ENCODE assay signal across 8 cellular contexts in genomic region chr3:186849392-186849975, GRCh38. TPM values are rescaled to one million over a fixed set of nuclear protein-coding genes. Genes with fewer than 3 reads are reported as not detected.
DNase-seq lines count a peak whose midpoint lies in the region; ATAC-seq, FAIRE-seq and TF ChIP-seq lines count a peak whose summit lies in the region.

No MANE protein-coding gene starts in this region.

- intact Hi-C loops in left cardiac atrium (cut with DNase I), result loop anchor here in 1 of 2 donors (2.0 kb wide), 1 partner anchor 317 kb away; no protein-coding TSS in a partner anchor

- peak; percentile 48 for DNase-seq in D341Med (ENCODE audit: low spot score)
- DNase-seq in GM19239 (ENCODE audit: insufficient read length, low spot score), result peak; percentile 35
- no peak for DNase-seq in LNCaP clone FGC (ENCODE audit: low read depth)
- peak; percentile 11 to 57 for DNase-seq in SW 1271 (lab: John Stamatoyannopoulos, UW)
- DNase-seq in left cardiac atrium, result no peak
- peak; percentile 56 for DNase-seq in superior temporal gyrus (ENCODE audit: extremely low spot score)
- DNase-seq in activated gamma-delta T cell treated with Interleukin-2 at 50 U/mL for 16 hours, result no peak
- DNase-seq in activated gamma-delta T cell (lab: John Stamatoyannopoulos, UW), result no peak

- ATAC-seq in left cardiac atrium, result peak; percentile 58 to 64

- peak; percentile 55 for TF ChIP-seq CTCF in LNCaP clone FGC (IDR thresholded peaks at IDR 0.05; ENCODE audit: control insufficient read depth, extremely low read depth, insufficient read depth)

- H3K4me3 ChIP-seq in LNCaP clone FGC (ENCODE audit: low read depth, low read length), result no peak overlapping the region

- peak; percentile 85 for FAIRE-seq in GM19239 (lab: Jason Lieb, UNC)

RNA-seq across cellular contexts. Expression of gene ADIPOQ, which starts 7.0 kb away (rescaled TPM):
- total RNA-seq in left cardiac atrium, result 100 to 1,000 TPM; 125 to 192 TPM

RNA-seq across cellular contexts. Expression of gene RFC4, which starts 43.2 kb away (rescaled TPM):
- 10 to 100 TPM in 1 of 2 donors, 1 to 10 TPM in 1; 9.6 to 12.0 TPM for total RNA-seq in left cardiac atrium

Comparison
In these comparisons a context has a peak if more than half of its experiments do, and no peak if none do; other contexts are left out.
1. DNase-seq: peak in D341Med (single experiment), GM19239 (single experiment), SW 1271 (2 of 2) and superior temporal gyrus (single experiment); none in LNCaP clone FGC (single experiment), left cardiac atrium (single experiment), activated gamma-delta T cell treated with Interleukin-2 at 50 U/mL for 16 hours (single experiment) and activated gamma-delta T cell (single experiment).